Comparison of ENCODE assay signal across 9 cellular contexts in genomic region chr5:132462856-132463745, GRCh38. TPM values are rescaled to one million over a fixed set of nuclear protein-coding genes. Genes with fewer than 3 reads are reported as not detected.
DNase-seq lines count a peak whose midpoint lies in the region; ATAC-seq and TF ChIP-seq lines count a peak whose summit lies in the region.
"Had no signal": no experiment of that assay in that cellular context is flagged by ENCODE, and none has a peak within 500 bp of the region (broad histone marks: within the 10 kb centered on the region; RNA-seq: fewer than 3 reads in every experiment).

No MANE protein-coding gene starts in this region.

- no peaks in the 10 kb centered on the region for H4K20me1 ChIP-seq in Loucy (ENCODE audit: insufficient read depth, low read length, poor library complexity, severe bottlenecking)

- no peak overlapping the region for H2AFZ ChIP-seq in Loucy (ENCODE audit: low read length)

- peak overlapping the region; percentile 63 for H3K4me3 ChIP-seq in CD4-positive, CD25-positive, alpha-beta regulatory T cell (ENCODE audit: low read depth, low read length)
- no peak overlapping the region for H3K4me3 ChIP-seq in Loucy (ENCODE audit: low read length, poor library complexity, severe bottlenecking)
- H3K4me3 ChIP-seq in effector memory CD4-positive, alpha-beta T cell (ENCODE audit: insufficient read depth, low read depth, low read length, poor library complexity, severe bottlenecking), result no peak overlapping the region

- peak overlapping the region; percentile 82 for H3K9ac ChIP-seq in Loucy (ENCODE audit: low read depth, low read length, poor library complexity, severe bottlenecking)

- H3K27ac Mint-ChIP-seq in CD4-positive, CD25-positive, alpha-beta regulatory T cell, result peak overlapping the region; percentile 95 to 97 (median 96)
- peak overlapping the region; percentile 90 to 97 for H3K27ac Mint-ChIP-seq in natural killer cell treated with Interleukin-12 subunit alpha and Interleukin-12 subunit beta and Interleukin-15 and Interleukin-18, amount 100 ng/mL, for 72 hours
- H3K27ac Mint-ChIP-seq in stimulated activated naive B cell treated with anti-CD40 and anti-IgM and Interleukin-4, amounts not matched to agents 10 μg/mL and 1 μg/mL and 100 μg/mL, for 72 hours, result no peak overlapping the region

- peaks cover 18% of the 10 kb centered on the region for H3K36me3 Mint-ChIP-seq in CD4-positive, CD25-positive, alpha-beta regulatory T cell
- H3K36me3 Mint-ChIP-seq in natural killer cell treated with Interleukin-12 subunit alpha and Interleukin-12 subunit beta and Interleukin-15 and Interleukin-18, amount 100 ng/mL, for 72 hours, result peaks cover 12% of the 10 kb centered on the region
- peaks cover 2 to 18% of the 10 kb centered on the region in 2 donors for H3K36me3 Mint-ChIP-seq in stimulated activated naive B cell treated with anti-CD40 and anti-IgM and Interleukin-4, amounts not matched to agents 10 μg/mL and 1 μg/mL and 100 μg/mL, for 72 hours

- H3K79me2 ChIP-seq in Loucy (ENCODE audit: insufficient read depth, low read length), result peaks cover 47% of the 10 kb centered on the region

- no peak overlapping the region for H3K4me2 ChIP-seq in Loucy (ENCODE audit: low read depth, low read length, poor library complexity, severe bottlenecking)

- peak overlapping the region; percentile 82 to 96 (median 86) for H3K4me3 Mint-ChIP-seq in CD4-positive, CD25-positive, alpha-beta regulatory T cell
- peak overlapping the region; percentile 89 for H3K4me3 Mint-ChIP-seq in natural killer cell treated with Interleukin-12 subunit alpha and Interleukin-12 subunit beta and Interleukin-15 and Interleukin-18, amount 100 ng/mL, for 72 hours
- no peak overlapping the region for H3K4me3 Mint-ChIP-seq in stimulated activated naive B cell treated with anti-CD40 and anti-IgM and Interleukin-4, amounts not matched to agents 10 μg/mL and 1 μg/mL and 100 μg/mL, for 72 hours

- peaks cover 85% of the 10 kb centered on the region for H3K4me1 ChIP-seq in CD4-positive, CD25-positive, alpha-beta regulatory T cell (ENCODE audit: control insufficient read depth, insufficient read depth, low read length, poor library complexity, severe bottlenecking)
- H3K4me1 ChIP-seq in Loucy (ENCODE audit: insufficient read depth, low read length, poor library complexity, severe bottlenecking), result peaks cover 81% of the 10 kb centered on the region
- peaks cover 80% of the 10 kb centered on the region for H3K4me1 ChIP-seq in effector memory CD4-positive, alpha-beta T cell (ENCODE audit: control insufficient read depth, insufficient read depth, low read length, poor library complexity, severe bottlenecking)

- no peak for DNase-seq in CD4-positive, CD25-positive, alpha-beta regulatory T cell
- DNase-seq in effector memory CD4-positive, alpha-beta T cell, result no peak
- no peak for DNase-seq in natural killer cell treated with Interleukin-12 subunit alpha and Interleukin-12 subunit beta and Interleukin-15 and Interleukin-18, amount 100 ng/mL, for 72 hours (ENCODE audit: low spot score)
- no peak for DNase-seq in stimulated activated naive B cell treated with anti-CD40 and anti-IgM and Interleukin-4, amounts not matched to agents 10 μg/mL and 1 μg/mL and 100 μg/mL, for 72 hours
- DNase-seq in occipital lobe (lab: John Stamatoyannopoulos, UW), result no peak

- H3K4me1 Mint-ChIP-seq in CD4-positive, CD25-positive, alpha-beta regulatory T cell, result peaks cover 48 to 94% (median 69%) of the 10 kb centered on the region in 4 donors
- peaks cover 86% of the 10 kb centered on the region in 2 donors for H3K4me1 Mint-ChIP-seq in natural killer cell treated with Interleukin-12 subunit alpha and Interleukin-12 subunit beta and Interleukin-15 and Interleukin-18, amount 100 ng/mL, for 72 hours (ENCODE audit: low read depth in 2 of 2)
- peaks cover 85 to 91% of the 10 kb centered on the region in 2 donors for H3K4me1 Mint-ChIP-seq in stimulated activated naive B cell treated with anti-CD40 and anti-IgM and Interleukin-4, amounts not matched to agents 10 μg/mL and 1 μg/mL and 100 μg/mL, for 72 hours

- no peak for ATAC-seq in CD4-positive, CD25-positive, alpha-beta regulatory T cell (ENCODE audit: low read depth in 2 of 2)
- ATAC-seq in natural killer cell treated with Interleukin-12 subunit alpha and Interleukin-12 subunit beta and Interleukin-15 and Interleukin-18, amount 100 ng/mL, for 72 hours, result no peak
- no peak for ATAC-seq in stimulated activated naive B cell treated with anti-CD40 and anti-IgM and Interleukin-4, amounts not matched to agents 10 μg/mL and 1 μg/mL and 100 μg/mL, for 72 hours (replicated peaks)
- ATAC-seq in HG03025 (IDR thresholded peaks at IDR 0.05; ENCODE audit: low FRiP score, unreplicated experiment) (no peak), GM21381 (IDR thresholded peaks at IDR 0.05; ENCODE audit: unreplicated experiment) (no peak)

- no peaks in the 10 kb centered on the region for H3K27me3 Mint-ChIP-seq in CD4-positive, CD25-positive, alpha-beta regulatory T cell
- no peaks in the 10 kb centered on the region for H3K27me3 Mint-ChIP-seq in natural killer cell treated with Interleukin-12 subunit alpha and Interleukin-12 subunit beta and Interleukin-15 and Interleukin-18, amount 100 ng/mL, for 72 hours
- no peaks in the 10 kb centered on the region for H3K27me3 Mint-ChIP-seq in stimulated activated naive B cell treated with anti-CD40 and anti-IgM and Interleukin-4, amounts not matched to agents 10 μg/mL and 1 μg/mL and 100 μg/mL, for 72 hours

- peaks cover 0 to 4% (median 0%) of the 10 kb centered on the region in 7 donors for H3K9me3 Mint-ChIP-seq in CD4-positive, CD25-positive, alpha-beta regulatory T cell
- no peaks in the 10 kb centered on the region for H3K9me3 Mint-ChIP-seq in natural killer cell treated with Interleukin-12 subunit alpha and Interleukin-12 subunit beta and Interleukin-15 and Interleukin-18, amount 100 ng/mL, for 72 hours
- H3K9me3 Mint-ChIP-seq in stimulated activated naive B cell treated with anti-CD40 and anti-IgM and Interleukin-4, amounts not matched to agents 10 μg/mL and 1 μg/mL and 100 μg/mL, for 72 hours, result no peaks in the 10 kb centered on the region

- no peaks in the 10 kb centered on the region for H3K9me3 ChIP-seq in CD4-positive, CD25-positive, alpha-beta regulatory T cell (ENCODE audit: control insufficient read depth in 2 of 2, low read length in 2 of 2)
- H3K9me3 ChIP-seq in Loucy (ENCODE audit: insufficient read depth, low read depth, low read length), result no peaks in the 10 kb centered on the region
- H3K9me3 ChIP-seq in effector memory CD4-positive, alpha-beta T cell (ENCODE audit: control insufficient read depth, low read length), result no peaks in the 10 kb centered on the region

- peaks cover 16% of the 10 kb centered on the region for H3F3A ChIP-seq in Loucy (ENCODE audit: low read depth)

- H3K36me3 ChIP-seq in CD4-positive, CD25-positive, alpha-beta regulatory T cell (ENCODE audit: control insufficient read depth, insufficient read depth, low read length), result peaks cover 5% of the 10 kb centered on the region
- H3K36me3 ChIP-seq in Loucy (ENCODE audit: insufficient read depth, low read length), result no peaks in the 10 kb centered on the region
- no peaks in the 10 kb centered on the region for H3K36me3 ChIP-seq in effector memory CD4-positive, alpha-beta T cell (ENCODE audit: control insufficient read depth, insufficient read depth, low read length)

- TF ChIP-seq CTCF in Loucy (conservative IDR thresholded peaks at IDR 0.05; ENCODE audit: low read length), result no peak

- H3K27ac ChIP-seq in CD4-positive, CD25-positive, alpha-beta regulatory T cell (ENCODE audit: insufficient read depth, low read length, poor library complexity, severe bottlenecking), result peak overlapping the region; percentile 81
- H3K27ac ChIP-seq in effector memory CD4-positive, alpha-beta T cell (ENCODE audit: insufficient read depth, low read length, poor library complexity, severe bottlenecking), result peak overlapping the region; percentile 71
- H3K27ac ChIP-seq: HL-60 had no signal

- H3K9me2 ChIP-seq in Loucy (replicated peaks; ENCODE audit: low read depth, low read length), result no peaks in the 10 kb centered on the region

- no peaks in the 10 kb centered on the region for H3K27me3 ChIP-seq in CD4-positive, CD25-positive, alpha-beta regulatory T cell (ENCODE audit: control insufficient read depth, insufficient read depth, low read length)
- no peaks in the 10 kb centered on the region for H3K27me3 ChIP-seq in Loucy (ENCODE audit: insufficient read depth, low read length, poor library complexity, severe bottlenecking)
- H3K27me3 ChIP-seq in effector memory CD4-positive, alpha-beta T cell (replicated peaks; ENCODE audit: control insufficient read depth, insufficient read depth, low read length, poor library complexity, severe bottlenecking), result no peaks in the 10 kb centered on the region

RNA-seq across cellular contexts. Expression of gene IRF1, which starts 27.5 kb away (rescaled TPM):
- total RNA-seq in CD4-positive, CD25-positive, alpha-beta regulatory T cell, result 924 TPM
- 100 to 1,000 TPM; 160 to 202 (median 190) TPM for polyA plus RNA-seq in CD4-positive, CD25-positive, alpha-beta regulatory T cell
- 100 to 1,000 TPM; 351 to 512 TPM for total RNA-seq in natural killer cell treated with Interleukin-12 subunit alpha and Interleukin-12 subunit beta and Interleukin-15 and Interleukin-18, amount 100 ng/mL, for 72 hours
- 2.0 TPM for total RNA-seq in occipital lobe

Comparison
In these comparisons a context has a peak if more than half of its experiments do, and no peak if none do; other contexts are left out.
1. H3K4me3 Mint-ChIP-seq: peak in CD4-positive, CD25-positive, alpha-beta regulatory T cell (4 of 4) and natural killer cell treated with Interleukin-12 subunit alpha and Interleukin-12 subunit beta and Interleukin-15 and Interleukin-18, amount 100 ng/mL, for 72 hours (single experiment); none in stimulated activated naive B cell treated with anti-CD40 and anti-IgM and Interleukin-4, amounts not matched to agents 10 μg/mL and 1 μg/mL and 100 μg/mL, for 72 hours (0 of 2).
2. RNA of gene IRF1, which starts 27.5 kb away (total RNA-seq): 924 TPM in CD4-positive, CD25-positive, alpha-beta regulatory T cell (single experiment) and 351 to 512 TPM in natural killer cell treated with Interleukin-12 subunit alpha and Interleukin-12 subunit beta and Interleukin-15 and Interleukin-18, amount 100 ng/mL, for 72 hours; 2.0 TPM in occipital lobe (single experiment); every median in the first group is over 100 times any median in the second.